ENCODE assay signal across 8 cellular contexts in genomic region chr22:41197808-41198585, GRCh38. TPM values are rescaled to one million over a fixed set of nuclear protein-coding genes. Genes with fewer than 3 reads are reported as not detected.
DNase-seq lines count a peak whose midpoint lies in the region; ATAC-seq and TF ChIP-seq lines count a peak whose summit lies in the region.

No MANE protein-coding gene starts in this region.

- no peak for TF ChIP-seq CTCF in GM20000 (IDR thresholded peaks at IDR 0.05; ENCODE audit: extremely low read depth, missing control alignments)

- DNase-seq in ELR (ENCODE audit: low read depth) (peak; percentile 55), RPMI8226 (peak; percentile 59), GM20000 (ENCODE audit: low spot score) (no peak), inferior parietal cortex (ENCODE audit: extremely low spot score) (no peak)
- DNase-seq in activated naive CD8-positive, alpha-beta T cell treated with anti-CD3 and anti-CD28 coated beads, Interleukin-2, amount 10 ng/mL, durations not matched to agents 7 days and 5 days, result peak; percentile 54
- DNase-seq in stimulated activated CD4-positive, alpha-beta T cell treated with anti-CD3 and anti-CD28 coated beads, Interleukin-15, amount 100 ng/mL, for 48 hours (ENCODE audit: low read depth in 2 of 2), result peak; percentile 32 to 50

- no peaks in the 10 kb centered on the region for H3K9me3 ChIP-seq in iPS-18a (ENCODE audit: control insufficient read depth, low read depth, low read length)

- no peaks in the 10 kb centered on the region for H3K36me3 Mint-ChIP-seq in activated naive CD8-positive, alpha-beta T cell treated with anti-CD3 and anti-CD28 coated beads, Interleukin-2, amount 10 ng/mL, durations not matched to agents 7 days and 5 days

- H3K4me3 Mint-ChIP-seq in activated naive CD8-positive, alpha-beta T cell treated with anti-CD3 and anti-CD28 coated beads, Interleukin-2, amount 10 ng/mL, durations not matched to agents 7 days and 5 days, result peak overlapping the region; percentile 86

- no peaks in the 10 kb centered on the region for H3K9me3 Mint-ChIP-seq in activated naive CD8-positive, alpha-beta T cell treated with anti-CD3 and anti-CD28 coated beads, Interleukin-2, amount 10 ng/mL, durations not matched to agents 7 days and 5 days

- peaks cover 23% of the 10 kb centered on the region for H3K27me3 Mint-ChIP-seq in activated naive CD8-positive, alpha-beta T cell treated with anti-CD3 and anti-CD28 coated beads, Interleukin-2, amount 10 ng/mL, durations not matched to agents 7 days and 5 days

- H3K27ac Mint-ChIP-seq in activated naive CD8-positive, alpha-beta T cell treated with anti-CD3 and anti-CD28 coated beads, Interleukin-2, amount 10 ng/mL, durations not matched to agents 7 days and 5 days, result no peak overlapping the region

- H3K27ac ChIP-seq in iPS-18a (ENCODE audit: low read length), result no peak overlapping the region

- peaks cover 9% of the 10 kb centered on the region for H3K4me1 Mint-ChIP-seq in activated naive CD8-positive, alpha-beta T cell treated with anti-CD3 and anti-CD28 coated beads, Interleukin-2, amount 10 ng/mL, durations not matched to agents 7 days and 5 days

- no peak overlapping the region for H3K9ac ChIP-seq in iPS-18a (ENCODE audit: low read length)

- ATAC-seq in HG03280 (IDR thresholded peaks at IDR 0.05; ENCODE audit: unreplicated experiment), result peak; percentile 33
- ATAC-seq in activated naive CD8-positive, alpha-beta T cell treated with anti-CD3 and anti-CD28 coated beads, Interleukin-2, amount 10 ng/mL, durations not matched to agents 7 days and 5 days (ENCODE audit: low read depth), result peak; percentile 59

- H3K4me1 ChIP-seq in iPS-18a (ENCODE audit: control insufficient read depth, low read depth, low read length), result no peaks in the 10 kb centered on the region

- peak overlapping the region; percentile 75 for H3K4me3 ChIP-seq in iPS-18a (ENCODE audit: low read length)

- H3K36me3 ChIP-seq in iPS-18a (ENCODE audit: control insufficient read depth, low read depth, low read length), result no peaks in the 10 kb centered on the region

- POLR2A ChIA-PET in activated naive CD8-positive, alpha-beta T cell treated with anti-CD3 and anti-CD28 coated beads, Interleukin-2, amount 10 ng/mL, durations not matched to agents 7 days and 5 days (lab: Charles Lee), result interaction anchor here (0.7 to 1.9 kb wide), 7 partner anchors 20 to 1074 kb away, joined by 3 to 8 read pairs (median 4); partner anchors contain the start of genes EP300 and RBX1

- H3K27me3 ChIP-seq in iPS-18a (ENCODE audit: control insufficient read depth, insufficient read depth, low read length), result peaks cover 34% of the 10 kb centered on the region

RNA-seq across cellular contexts. Expression of gene L3MBTL2, which starts 7.1 kb away (rescaled TPM):
- 10 to 100 TPM; 37.5 to 38.7 TPM for total RNA-seq in activated naive CD8-positive, alpha-beta T cell treated with anti-CD3 and anti-CD28 coated beads, Interleukin-2, amount 10 ng/mL, durations not matched to agents 7 days and 5 days

RNA-seq across cellular contexts. Expression of gene CHADL, which starts 42.7 kb away (rescaled TPM):
- under 1 TPM; 0.45 to 0.83 TPM for total RNA-seq in activated naive CD8-positive, alpha-beta T cell treated with anti-CD3 and anti-CD28 coated beads, Interleukin-2, amount 10 ng/mL, durations not matched to agents 7 days and 5 days

Comparison
In these comparisons a context has a peak if more than half of its experiments do, and no peak if none do; other contexts are left out.
1. DNase-seq: peak in ELR (single experiment), RPMI8226 (single experiment), activated naive CD8-positive, alpha-beta T cell treated with anti-CD3 and anti-CD28 coated beads, Interleukin-2, amount 10 ng/mL, durations not matched to agents 7 days and 5 days (single experiment) and stimulated activated CD4-positive, alpha-beta T cell treated with anti-CD3 and anti-CD28 coated beads, Interleukin-15, amount 100 ng/mL, for 48 hours (2 of 2); none in GM20000 (single experiment) and inferior parietal cortex (single experiment).